Comparison of ENCODE assay signal across 8 cellular contexts in genomic region chr10:110498982-110499795, GRCh38. TPM values are rescaled to one million over a fixed set of nuclear protein-coding genes. Genes with fewer than 3 reads are reported as not detected.
A peak's percentile ranks its signal among the peaks of the same experiment; 100 is the strongest.
DNase-seq lines count a peak whose midpoint lies in the region; ATAC-seq and TF ChIP-seq lines count a peak whose summit lies in the region.

No MANE protein-coding gene starts in this region.

- no peaks in the 10 kb centered on the region for H3K9me3 Mint-ChIP-seq in activated CD4-positive, alpha-beta T cell treated with anti-CD3 and anti-CD28 coated beads, Interleukin-2, amount 10 ng/mL, durations not matched to agents 7 days and 5 days
- H3K9me3 Mint-ChIP-seq in natural killer cell: no peaks in the 10 kb centered on the region

- peak; percentile 51 for TF ChIP-seq RAD21 in Ishikawa (IDR thresholded peaks at IDR 0.05; ENCODE audit: low read depth)

- TF ChIP-seq CTCF in cardiac muscle cell (IDR thresholded peaks at IDR 0.05; ENCODE audit: low read depth, low read length): peak; percentile 17
- TF ChIP-seq CTCF in epithelial cell of esophagus (IDR thresholded peaks at IDR 0.05; ENCODE audit: insufficient read depth, low read depth, low read length, missing control alignments): peak; percentile 51
- no peak for TF ChIP-seq CTCF in natural killer cell (IDR thresholded peaks at IDR 0.05)

- H3K27me3 Mint-ChIP-seq in activated CD4-positive, alpha-beta T cell treated with anti-CD3 and anti-CD28 coated beads, Interleukin-2, amount 10 ng/mL, durations not matched to agents 7 days and 5 days: no peaks in the 10 kb centered on the region
- H3K27me3 Mint-ChIP-seq in natural killer cell (ENCODE audit: low read depth in 2 of 2): no peaks in the 10 kb centered on the region

- H3K36me3 ChIP-seq in cardiac muscle cell: peaks cover 14% of the 10 kb centered on the region

- POLR2A ChIA-PET in activated CD4-positive, alpha-beta T cell treated with anti-CD3 and anti-CD28 coated beads, Interleukin-2, amount 10 ng/mL, durations not matched to agents 7 days and 5 days (lab: Charles Lee): no interaction called here

- H3K36me3 Mint-ChIP-seq in activated CD4-positive, alpha-beta T cell treated with anti-CD3 and anti-CD28 coated beads, Interleukin-2, amount 10 ng/mL, durations not matched to agents 7 days and 5 days (ENCODE audit: low read depth): peaks cover 16% of the 10 kb centered on the region
- no peaks in the 10 kb centered on the region for H3K36me3 Mint-ChIP-seq in natural killer cell

- H3K27me3 ChIP-seq in cardiac muscle cell: no peaks in the 10 kb centered on the region

- H3K4me3 ChIP-seq in cardiac muscle cell (peak overlapping the region; percentile 59), epithelial cell of esophagus (ENCODE audit: low read length) (peak overlapping the region; percentile 69)

- no peak for ATAC-seq in Right ventricle myocardium inferior
- no peak for ATAC-seq in natural killer cell

- TF ChIP-seq EP300 in Ishikawa (IDR thresholded peaks at IDR 0.05; ENCODE audit: borderline replicate concordance): no peak

- no peaks in the 10 kb centered on the region for H3K9me3 ChIP-seq in cardiac muscle cell (ENCODE audit: low read depth)

- H3K4me3 Mint-ChIP-seq in activated CD4-positive, alpha-beta T cell treated with anti-CD3 and anti-CD28 coated beads, Interleukin-2, amount 10 ng/mL, durations not matched to agents 7 days and 5 days: peak overlapping the region; percentile 89
- peak overlapping the region; percentile 96 for H3K4me3 Mint-ChIP-seq in natural killer cell

- peaks cover 40% of the 10 kb centered on the region for H3K4me1 ChIP-seq in cardiac muscle cell (ENCODE audit: low read depth)

- CTCF ChIA-PET in activated CD4-positive, alpha-beta T cell treated with anti-CD3 and anti-CD28 coated beads, Interleukin-2, amount 10 ng/mL, durations not matched to agents 7 days and 5 days (lab: Charles Lee): interaction anchor here (0.8 to 2.5 kb wide), 15 partner anchors 21 to 214 kb away, joined by 3 to 21 read pairs (median 3); no protein-coding TSS in a partner anchor

- peaks cover 73% of the 10 kb centered on the region for H3K4me1 Mint-ChIP-seq in activated CD4-positive, alpha-beta T cell treated with anti-CD3 and anti-CD28 coated beads, Interleukin-2, amount 10 ng/mL, durations not matched to agents 7 days and 5 days
- H3K4me1 Mint-ChIP-seq in natural killer cell: peaks cover 75 to 81% of the 10 kb centered on the region in 2 donors

- H3K27ac ChIP-seq in cardiac muscle cell: peak overlapping the region; percentile 91

- peak; percentile 44 to 70 for DNase-seq in cardiac muscle cell (ENCODE audit: low read depth in 1 of 2, low spot score in 1 of 2)
- DNase-seq in Right ventricle myocardium inferior (ENCODE audit: missing footprints): no peak
- peak; percentile 54 for DNase-seq in activated CD4-positive, alpha-beta T cell treated with anti-CD3 and anti-CD28 coated beads, Interleukin-2, amount 10 ng/mL, durations not matched to agents 7 days and 5 days
- peak; percentile 82 for DNase-seq in epithelial cell of esophagus (ENCODE audit: low read depth)
- DNase-seq in natural killer cell: peak; percentile 25
- DNase-seq in NCI-H2227 treated with DMSO at 0.1 percent for 48 hours (lab: John Stamatoyannopoulos, UW): no peak
- no peak for DNase-seq in NCI-H774 (lab: John Stamatoyannopoulos, UW)

- intact Hi-C loops in Right ventricle myocardium inferior (cut with DNase I): loop anchor here (5.0 kb wide), 2 partner anchors 42 to 187 kb away; no protein-coding TSS in a partner anchor
- intact Hi-C loops in natural killer cell (cut with micrococcal nuclease): loop anchor here (5.0 kb wide), 3 partner anchors 57 to 287 kb away; no protein-coding TSS in a partner anchor

- H3K27ac Mint-ChIP-seq in activated CD4-positive, alpha-beta T cell treated with anti-CD3 and anti-CD28 coated beads, Interleukin-2, amount 10 ng/mL, durations not matched to agents 7 days and 5 days: peak overlapping the region; percentile 87
- peak overlapping the region; percentile 96 for H3K27ac Mint-ChIP-seq in natural killer cell

TF ChIP-seq in Ishikawa, 13 proteins besides CTCF, POLR2A, EP300 and RAD21:
- TF ChIP-seq TAF1 (IDR thresholded peaks at IDR 0.05; ENCODE audit: low read depth): no peak
- no peak; the same call in 1 of the 2 replicates for TF ChIP-seq ZBTB7A (IDR thresholded peaks at IDR 0.05; ENCODE audit: low read depth)
- no peak for TF ChIP-seq TEAD4 (IDR thresholded peaks at IDR 0.05)
- TF ChIP-seq MAX (IDR thresholded peaks at IDR 0.05): no peak
- TF ChIP-seq FOXM1 (IDR thresholded peaks at IDR 0.05; ENCODE audit: borderline replicate concordance, low read depth): no peak
- no peak for TF ChIP-seq CREB1 (IDR thresholded peaks at IDR 0.05; ENCODE audit: low read depth)
- no peak for TF ChIP-seq CEBPB (IDR thresholded peaks at IDR 0.05)
- no peak for TF ChIP-seq NFIC (IDR thresholded peaks at IDR 0.05)
- no peak for TF ChIP-seq REST (IDR thresholded peaks at IDR 0.05; ENCODE audit: low read depth)
- no peak for TF ChIP-seq TCF12 (IDR thresholded peaks at IDR 0.05; ENCODE audit: low read depth)
- TF ChIP-seq EGR1 (IDR thresholded peaks at IDR 0.05): no peak
- no peak for TF ChIP-seq USF1 (IDR thresholded peaks at IDR 0.05)
- no peak for TF ChIP-seq YY1 (IDR thresholded peaks at IDR 0.05; ENCODE audit: low read depth)

RNA-seq across cellular contexts. Expression of gene DUSP5, which starts 1.5 kb away (rescaled TPM):
- total RNA-seq in cardiac muscle cell (75.8 and 82.1 TPM in 2 replicates), Right ventricle myocardium inferior (6.2 TPM), natural killer cell (10 to 100 TPM; 56.3 to 98.9 (median 69.6) TPM)
- 64.1 and 99.5 TPM in 2 replicates for polyA plus RNA-seq in cardiac muscle cell
- total RNA-seq in activated CD4-positive, alpha-beta T cell treated with anti-CD3 and anti-CD28 coated beads, Interleukin-2, amount 10 ng/mL, durations not matched to agents 7 days and 5 days: 10 to 100 TPM; 24.8 to 25.9 TPM

Comparison
In these comparisons a context has a peak if more than half of its experiments do, and no peak if none do; other contexts are left out.
1. DNase-seq: peak in cardiac muscle cell (2 of 2), activated CD4-positive, alpha-beta T cell treated with anti-CD3 and anti-CD28 coated beads, Interleukin-2, amount 10 ng/mL, durations not matched to agents 7 days and 5 days (single experiment), epithelial cell of esophagus (single experiment) and natural killer cell (single experiment); none in Right ventricle myocardium inferior (single experiment), NCI-H2227 treated with DMSO at 0.1 percent for 48 hours (single experiment) and NCI-H774 (single experiment).